19 cellular contexts compared by ENCODE assay signal in genomic region chr12:112357214-112357613, GRCh38.
"Had no signal": no experiment of that assay in that cellular context is flagged by ENCODE, and none has a peak within 500 bp of the region (broad histone marks: within the 10 kb centered on the region; RNA-seq: fewer than 3 reads in every experiment).

No MANE protein-coding gene starts in this region.

- H3K36me3 Mint-ChIP-seq: stimulated activated memory B cell treated with anti-CD40 and anti-IgM and Interleukin-4, amounts not matched to agents 10 μg/mL and 1 μg/mL and 100 μg/mL, for 72 hours had no signal

- H3K4me3 Mint-ChIP-seq: naive thymus-derived CD4-positive, alpha-beta T cell; stimulated activated memory B cell treated with anti-CD40 and anti-IgM and Interleukin-4, amounts not matched to agents 10 μg/mL and 1 μg/mL and 100 μg/mL, for 72 hours; stimulated activated naive CD8-positive, alpha-beta T cell treated with anti-CD3 and anti-CD28 coated beads, Interleukin-15, amount 100 ng/mL, for 72 hours had no signal

- ATAC-seq: gastroesophageal sphincter; left colon; left ventricle myocardium superior; naive thymus-derived CD4-positive, alpha-beta T cell; sciatic nerve; stimulated activated memory B cell treated with anti-CD40 and anti-IgM and Interleukin-4, amounts not matched to agents 10 μg/mL and 1 μg/mL and 100 μg/mL, for 72 hours; stimulated activated naive CD8-positive, alpha-beta T cell treated with anti-CD3 and anti-CD28 coated beads, Interleukin-15, amount 100 ng/mL, for 72 hours had no signal

- H3K9me3 Mint-ChIP-seq: stimulated activated naive CD8-positive, alpha-beta T cell treated with anti-CD3 and anti-CD28 coated beads, Interleukin-15, amount 100 ng/mL, for 72 hours had no signal

- H3K27ac Mint-ChIP-seq: stimulated activated memory B cell treated with anti-CD40 and anti-IgM and Interleukin-4, amounts not matched to agents 10 μg/mL and 1 μg/mL and 100 μg/mL, for 72 hours; stimulated activated naive CD8-positive, alpha-beta T cell treated with anti-CD3 and anti-CD28 coated beads, Interleukin-15, amount 100 ng/mL, for 72 hours had no signal

- DNase-seq: effector memory CD4-positive, alpha-beta T cell; esophagus squamous epithelium; foreskin fibroblast; head of caudate nucleus; kidney; left colon; left ventricle myocardium superior; mesenchymal stem cell; naive thymus-derived CD4-positive, alpha-beta T cell; spleen; stimulated activated CD4-positive, alpha-beta T cell treated with anti-CD3 and anti-CD28 coated beads, Interleukin-15, amount 100 ng/mL, for 24 hours; stimulated activated CD4-positive, alpha-beta T cell treated with anti-CD3 and anti-CD28 coated beads, Interleukin-1b, Interleukin-23, amount 100 ng/mL, for 48 hours; stimulated activated CD4-positive, alpha-beta T cell treated with anti-CD3 and anti-CD28 coated beads, Interleukin-4, amount 100 ng/mL, for 24 hours; stimulated activated naive CD8-positive, alpha-beta T cell treated with anti-CD3 and anti-CD28 coated beads, Interleukin-15, amount 100 ng/mL, for 72 hours; testis; transverse colon had no signal

- H3K27me3 Mint-ChIP-seq: naive thymus-derived CD4-positive, alpha-beta T cell; stimulated activated memory B cell treated with anti-CD40 and anti-IgM and Interleukin-4, amounts not matched to agents 10 μg/mL and 1 μg/mL and 100 μg/mL, for 72 hours; stimulated activated naive CD8-positive, alpha-beta T cell treated with anti-CD3 and anti-CD28 coated beads, Interleukin-15, amount 100 ng/mL, for 72 hours had no signal
